In genomic region chr11:7246179-7246578, GRCh38 we compare ENCODE assay signal across 24 cellular contexts. TPM values are rescaled to one million over a fixed set of nuclear protein-coding genes. Genes with fewer than 3 reads are reported as not detected.
DNase-seq lines count a peak whose midpoint lies in the region; ATAC-seq, FAIRE-seq and TF ChIP-seq lines count a peak whose summit lies in the region.
"Had no signal": no experiment of that assay in that cellular context is flagged by ENCODE, and none has a peak within 500 bp of the region (broad histone marks: within the 10 kb centered on the region; RNA-seq: fewer than 3 reads in every experiment).

No MANE protein-coding gene starts in this region.

- dilution Hi-C loops in keratinocyte (cut with MboI; ENCODE audit: extremely low pct_ligation_motif_present, low sequenced_read_pairs), result no loop called here

- ATAC-seq in RWPE2 (ENCODE audit: low read depth) (peak; percentile 87), HG03342 (IDR thresholded peaks at IDR 0.05; ENCODE audit: unreplicated experiment) (no peak)

- no peak overlapping the region for H3K9ac ChIP-seq in keratinocyte (ENCODE audit: control insufficient read depth, extremely low read depth, insufficient read depth, low read length)
- H3K9ac ChIP-seq: BLaER1 treated with 17β-estradiol and CSF1 and Interleukin-3, amounts not matched to agents 10 nM and 100 nM; SK-N-SH had no signal

- H3K27ac ChIP-seq in RWPE2 (ENCODE audit: poor library complexity, severe bottlenecking), result no peak overlapping the region
- H3K27ac ChIP-seq in keratinocyte (ENCODE audit: control insufficient read depth, insufficient read depth, low read length), result no peak overlapping the region
- H3K27ac ChIP-seq in right atrium auricular region, result no peak overlapping the region
- H3K27ac ChIP-seq in ascending aorta, result no peak overlapping the region
- H3K27ac ChIP-seq: BLaER1 treated with 17β-estradiol and CSF1 and Interleukin-3, amounts not matched to agents 10 nM and 100 nM; RWPE1 had no signal

- H3K4me3 ChIP-seq in RWPE2 (ENCODE audit: severe bottlenecking) (no peak overlapping the region), keratinocyte (ENCODE audit: control insufficient read depth in 2 of 3, extremely low read depth in 1 of 3, insufficient read depth in 2 of 3, low read depth in 1 of 3, low read length in 3 of 3) (no peak overlapping the region), right atrium auricular region (no peak overlapping the region), ascending aorta (no peak overlapping the region)
- H3K4me3 ChIP-seq: BLaER1 treated with 17β-estradiol and CSF1 and Interleukin-3, amounts not matched to agents 10 nM and 100 nM; HAP-1 had no signal

- H4K20me1 ChIP-seq in keratinocyte (ENCODE audit: control insufficient read depth, extremely low read depth, insufficient read depth, low read length), result no peaks in the 10 kb centered on the region
- H4K20me1 ChIP-seq: BLaER1 treated with 17β-estradiol and CSF1 and Interleukin-3, amounts not matched to agents 10 nM and 100 nM had no signal

- no peaks in the 10 kb centered on the region for H3K79me2 ChIP-seq in keratinocyte (ENCODE audit: control insufficient read depth, insufficient read depth, low read length)

- no peaks in the 10 kb centered on the region for H3K9me3 ChIP-seq in RWPE2 (ENCODE audit: severe bottlenecking)
- H3K9me3 ChIP-seq in keratinocyte (ENCODE audit: control insufficient read depth, low read depth, low read length), result no peaks in the 10 kb centered on the region
- no peaks in the 10 kb centered on the region for H3K9me3 ChIP-seq in right atrium auricular region
- no peaks in the 10 kb centered on the region for H3K9me3 ChIP-seq in ascending aorta
- H3K9me3 ChIP-seq: Caco-2, HAP-1, SK-N-SH had no signal

- no peak for TF ChIP-seq CTCF in RWPE2 (IDR thresholded peaks at IDR 0.05; ENCODE audit: poor library complexity, severe bottlenecking)
- no peak for TF ChIP-seq CTCF in keratinocyte (optimal IDR thresholded peaks at IDR 0.05 in 1 of 3, IDR thresholded peaks at IDR 0.05 in 1 of 3, conservative IDR thresholded peaks at IDR 0.05 in 1 of 3; ENCODE audit: extremely low read depth in 1 of 3, insufficient read depth in 2 of 3, low read length in 3 of 3)
- no peak for TF ChIP-seq CTCF in right atrium auricular region (IDR thresholded peaks at IDR 0.05)
- TF ChIP-seq CTCF in ascending aorta (IDR thresholded peaks at IDR 0.05), result no peak

- DNase-seq in Daoy (ENCODE audit: low read depth), result peak; percentile 46
- DNase-seq in HS-5 (ENCODE audit: low read depth), result peak; percentile 28
- DNase-seq in RWPE2 (ENCODE audit: low spot score), result no peak
- DNase-seq in keratinocyte (ENCODE audit: low read depth, low spot score), result no peak
- DNase-seq in right atrium auricular region (ENCODE audit: low spot score), result no peak
- DNase-seq in ascending aorta (ENCODE audit: low spot score in 2 of 2), result no peak
- no peak for DNase-seq in mesenteric fat pad (ENCODE audit: low spot score)
- DNase-seq: ACHN; Caco-2; CD4-positive, alpha-beta memory T cell; DMS153; Karpas-422; NCI-H1417; NCI-H1694 treated with DMSO at 0.1 percent for 48 hours; NCI-H2081 treated with DMSO at 0.1 percent for 48 hours; NCI-H2171 treated with DMSO at 0.1 percent for 48 hours; NCI-H526; OCI-M1; SIG-M5; SK-N-SH had no signal

- H3K36me3 ChIP-seq in RWPE2 (ENCODE audit: low read depth) (no peaks in the 10 kb centered on the region), keratinocyte (ENCODE audit: control insufficient read depth in 2 of 2, extremely low read depth in 1 of 2, insufficient read depth in 2 of 2, low read length in 2 of 2) (no peaks in the 10 kb centered on the region), right atrium auricular region (no peaks in the 10 kb centered on the region), ascending aorta (no peaks in the 10 kb centered on the region)
- H3K36me3 ChIP-seq: BLaER1 treated with 17β-estradiol and CSF1 and Interleukin-3, amounts not matched to agents 10 nM and 100 nM; HAP-1 had no signal

- H2AFZ ChIP-seq in keratinocyte (ENCODE audit: control insufficient read depth, low read length), result peak overlapping the region; percentile 80

- H3K4me1 ChIP-seq in RWPE2 (ENCODE audit: insufficient read depth, poor library complexity, severe bottlenecking) (peaks cover 7% of the 10 kb centered on the region), keratinocyte (ENCODE audit: control insufficient read depth, extremely low read depth, insufficient read depth, low read length) (peaks cover 4% of the 10 kb centered on the region), right atrium auricular region (no peaks in the 10 kb centered on the region), ascending aorta (no peaks in the 10 kb centered on the region)
- H3K4me1 ChIP-seq: BLaER1 treated with 17β-estradiol and CSF1 and Interleukin-3, amounts not matched to agents 10 nM and 100 nM; Caco-2; HAP-1 had no signal

- no peaks in the 10 kb centered on the region for H3K9me1 ChIP-seq in keratinocyte (ENCODE audit: control insufficient read depth, extremely low read depth, insufficient read depth, low read length)

- no peak for FAIRE-seq in keratinocyte (lab: Jason Lieb, UNC)

- H3K4me2 ChIP-seq in keratinocyte (ENCODE audit: control insufficient read depth, extremely low read depth, insufficient read depth, low read depth, low read length), result peak overlapping the region; percentile 29
- H3K4me2 ChIP-seq: BLaER1 treated with 17β-estradiol and CSF1 and Interleukin-3, amounts not matched to agents 10 nM and 100 nM; SK-N-SH had no signal

- intact Hi-C loops in ascending aorta (cut with DNase I), result no loop called here

- H3K27me3 ChIP-seq in RWPE2 (ENCODE audit: insufficient read depth, poor library complexity, severe bottlenecking) (peaks cover 8% of the 10 kb centered on the region), keratinocyte (ENCODE audit: control insufficient read depth, extremely low read depth, insufficient read depth, low read length) (peaks cover 3% of the 10 kb centered on the region), right atrium auricular region (no peaks in the 10 kb centered on the region), ascending aorta (no peaks in the 10 kb centered on the region)
- H3K27me3 ChIP-seq: BLaER1 treated with 17β-estradiol and CSF1 and Interleukin-3, amounts not matched to agents 10 nM and 100 nM had no signal

RNA-seq across cellular contexts. Expression of gene SYT9, which starts 5.5 kb away (rescaled TPM):
- total RNA-seq in Daoy (2014; rRNA removed; shearing (Covaris generic)), result 1.8 and 2.0 TPM in 2 replicates
- not detected in 3 replicates for polyA plus RNA-seq in keratinocyte
- polyA plus RNA-seq in keratinocyte (2011; ENCODE audit: low read depth), result not detected
- not detected in 2 replicates for polyA plus RNA-seq in keratinocyte (2011; cell fraction: cytosol; rRNA removed)
- not detected in 2 replicates for polyA plus RNA-seq in keratinocyte (2011; cell fraction: nucleus; rRNA removed)
- not detected in 2 replicates for polyA plus RNA-seq in keratinocyte (2012; ENCODE audit: low replicate concordance)
- polyA minus RNA-seq in keratinocyte, result not detected in 3 replicates
- polyA minus RNA-seq in keratinocyte (2011; cell fraction: cytosol; rRNA and poly(A)+ RNA removed), result not detected
- not detected in 2 replicates for polyA minus RNA-seq in keratinocyte (2011; cell fraction: nucleus; rRNA and poly(A)+ RNA removed)
- total RNA-seq in right atrium auricular region (under 1 TPM; 0.16 to 0.74 TPM), ascending aorta (3.1 TPM), mesenteric fat pad (not detected)
- total RNA-seq: Caco-2; CD4-positive, alpha-beta memory T cell had no signal
- polyA plus RNA-seq: CD4-positive, alpha-beta memory T cell had no signal

Comparison
In these comparisons a context has a peak if more than half of its experiments do, and no peak if none do; other contexts are left out.
1. DNase-seq: peak in Daoy (single experiment) and HS-5 (single experiment); none in RWPE2 (single experiment), keratinocyte (single experiment), right atrium auricular region (single experiment), ascending aorta (0 of 2) and mesenteric fat pad (single experiment).